ENCODE assay signal across 1 cellular context in the genomic region with DNA sequence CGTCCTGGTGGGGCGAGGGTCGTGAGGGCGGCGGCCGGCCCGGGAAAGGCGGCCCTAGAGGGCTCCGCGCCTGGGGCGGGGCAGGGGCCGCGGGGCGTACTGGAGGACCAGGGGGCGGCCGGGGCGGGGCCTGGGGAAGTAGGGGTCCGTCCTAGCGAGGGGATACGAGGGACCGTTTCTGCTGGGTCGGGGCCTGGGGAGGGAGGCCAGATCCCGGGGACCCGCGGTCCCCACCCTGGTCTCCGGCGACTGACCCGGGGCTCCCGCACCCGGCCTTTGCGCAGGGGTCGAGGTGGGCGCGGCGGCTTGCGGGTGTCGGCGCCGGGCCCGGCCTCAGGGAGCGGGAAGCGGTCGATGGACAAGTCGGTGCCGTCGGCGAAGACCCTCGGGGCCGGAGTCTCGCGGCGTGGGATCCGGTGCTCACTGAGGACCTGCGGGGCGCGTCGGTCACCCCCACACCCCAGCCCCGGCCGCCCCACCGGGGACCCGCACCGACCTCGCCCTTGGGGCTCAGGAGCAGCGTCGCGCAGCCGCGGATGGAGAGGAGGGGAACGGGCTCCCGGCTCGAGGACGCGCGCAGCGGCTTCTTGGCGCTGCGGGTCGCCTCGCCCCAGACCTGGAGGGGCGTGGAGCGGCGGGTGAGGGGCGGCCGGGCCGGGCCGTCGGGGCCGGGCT.
TF ChIP-seq lines count a peak whose summit lies in the region.

No MANE protein-coding gene starts in this region.

TF ChIP-seq in H1, 55 proteins besides CTCF, POLR2A, EP300 and RAD21:
- peak; percentile 78; the same call in 1 of the 2 replicates for TF ChIP-seq SUZ12 (IDR thresholded peaks at IDR 0.05; ENCODE audit: low read length)
- peak; percentile 35 for TF ChIP-seq KDM4A (IDR thresholded peaks at IDR 0.05; ENCODE audit: low read depth, low read length, severe bottlenecking)
- TF ChIP-seq CREB1 (IDR thresholded peaks at IDR 0.05) = no peak
